Comparison of ENCODE assay signal across 1 cellular context in the genomic region with DNA sequence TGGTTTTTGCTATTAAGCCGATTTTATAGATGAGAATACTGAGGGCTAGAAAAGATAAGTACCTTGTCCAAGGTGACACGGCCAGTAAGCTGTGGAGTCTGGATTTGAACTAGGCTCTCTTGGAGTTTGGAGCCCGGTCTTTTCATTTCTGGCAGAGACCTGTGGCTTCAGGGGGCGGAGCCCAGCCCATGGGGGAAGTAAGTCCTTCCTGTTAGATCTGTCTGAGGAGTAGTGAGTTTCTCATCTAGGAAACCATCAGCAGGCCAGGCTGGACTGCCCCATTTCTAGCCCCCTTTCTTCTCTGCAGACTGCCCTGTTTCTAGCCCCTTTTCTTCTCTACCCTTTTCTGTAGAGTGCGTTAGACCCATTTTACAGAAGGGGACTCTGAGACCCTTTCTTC.
TF ChIP-seq lines count a peak whose summit lies in the region.

No MANE protein-coding gene starts in this region.

TF ChIP-seq in H1, 55 proteins besides CTCF, POLR2A, EP300 and RAD21 (continued from another document):
- no peak for TF ChIP-seq TBP (IDR thresholded peaks at IDR 0.05; ENCODE audit: low read depth, low read length)
- no peak for TF ChIP-seq RFX5 (IDR thresholded peaks at IDR 0.05; ENCODE audit: borderline replicate concordance, low read depth, low read length)
- TF ChIP-seq CHD2 (IDR thresholded peaks at IDR 0.05; ENCODE audit: low read length), result no peak
